In the genomic region with DNA sequence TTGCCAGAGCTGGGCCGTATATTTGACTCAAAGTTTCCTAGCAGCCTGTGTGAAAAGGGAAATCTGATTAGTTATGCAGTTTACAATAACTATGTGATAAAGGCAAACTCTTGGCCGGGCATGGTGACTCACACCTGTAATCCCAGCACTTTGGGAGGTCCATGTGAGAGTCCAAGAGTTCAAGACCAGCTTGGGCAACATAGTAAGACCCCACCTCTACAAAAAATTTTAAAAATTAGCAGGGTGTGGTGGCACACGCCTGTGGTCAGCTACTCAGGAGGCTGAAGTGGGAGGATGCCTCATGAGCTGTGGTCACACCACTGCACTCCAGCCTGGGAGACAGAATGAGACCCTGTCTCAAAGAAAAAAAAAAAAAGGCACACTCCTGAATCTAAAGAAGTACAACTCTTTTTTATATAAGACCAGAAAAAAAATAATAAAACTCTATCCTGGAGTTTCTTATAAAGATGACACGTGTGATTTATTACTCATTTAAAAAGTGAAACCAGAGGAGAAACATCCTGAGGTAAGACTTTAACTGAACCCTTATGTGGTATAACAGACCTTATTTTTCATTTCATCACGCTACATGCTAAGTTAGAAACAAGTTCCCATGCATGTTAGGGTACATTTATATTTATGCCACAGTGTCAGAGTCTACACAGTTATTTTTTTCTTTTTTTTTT, we compare ENCODE assay signal across 8 cellular contexts. TPM values are rescaled to one million over a fixed set of nuclear protein-coding genes. Genes with fewer than 3 reads are reported as not detected.
DNase-seq lines count a peak whose midpoint lies in the region; ATAC-seq and TF ChIP-seq lines count a peak whose summit lies in the region.

No MANE protein-coding gene starts in this region.

- peaks cover 1% of the 10 kb centered on the region for H3K36me3 Mint-ChIP-seq in activated CD4-positive, alpha-beta memory T cell treated with anti-CD3 and anti-CD28 coated beads for 36 hours

- H3K9me3 Mint-ChIP-seq in activated CD4-positive, alpha-beta memory T cell treated with anti-CD3 and anti-CD28 coated beads for 36 hours, result no peaks in the 10 kb centered on the region

- no peak overlapping the region for H2AK5ac ChIP-seq in trophoblast cell (ENCODE audit: low read length)

- no peak overlapping the region for H3K27ac ChIP-seq in trophoblast cell (ENCODE audit: low read depth, low read length)

- H3K23ac ChIP-seq in trophoblast cell (ENCODE audit: low read length), result no peak overlapping the region

- H2BK12ac ChIP-seq in trophoblast cell (ENCODE audit: low read length), result no peak overlapping the region

- no peak overlapping the region for H3K14ac ChIP-seq in trophoblast cell (ENCODE audit: low read length)

- H4K12ac ChIP-seq in trophoblast cell (ENCODE audit: low read depth, low read length), result no peak overlapping the region

- POLR2A ChIA-PET in activated CD4-positive, alpha-beta memory T cell treated with anti-CD3 and anti-CD28 coated beads for 36 hours (lab: Charles Lee), result interaction anchor here (0.9 to 4.5 kb wide), 10 partner anchors 8 to 389 kb away, joined by 3 to 41 read pairs (median 8); a partner anchor contains a TSS

- peaks cover 59% of the 10 kb centered on the region for H3K4me1 Mint-ChIP-seq in activated CD4-positive, alpha-beta memory T cell treated with anti-CD3 and anti-CD28 coated beads for 36 hours (ENCODE audit: low read depth)

- peaks cover 0 to 4% of the 10 kb centered on the region in 2 experiments for H3K4me1 ChIP-seq in trophoblast cell (ENCODE audit: control insufficient read depth in 1 of 2, insufficient read depth in 2 of 2, low read length in 2 of 2)

- H3K27me3 ChIP-seq in trophoblast cell (ENCODE audit: insufficient read depth, low read length), result no peaks in the 10 kb centered on the region

- DNase-seq in activated CD4-positive, alpha-beta memory T cell treated with anti-CD3 and anti-CD28 coated beads for 36 hours, result peak; percentile 77
- DNase-seq in trophoblast cell, result peak; percentile 43 to 71
- no peak for DNase-seq in hypothalamus (lab: John Stamatoyannopoulos, UW)
- DNase-seq in omental fat pad (ENCODE audit: low spot score), result no peak
- DNase-seq in effector CD8-positive, alpha-beta T cell (lab: John Stamatoyannopoulos, UW), result no peak
- no peak for DNase-seq in midbrain (lab: John Stamatoyannopoulos, UW)

- H2BK5ac ChIP-seq in trophoblast cell (ENCODE audit: low read depth, low read length, poor library complexity), result no peak overlapping the region

- no peak overlapping the region for H4K91ac ChIP-seq in trophoblast cell (ENCODE audit: low read depth, low read length)

- H3K27ac Mint-ChIP-seq in activated CD4-positive, alpha-beta memory T cell treated with anti-CD3 and anti-CD28 coated beads for 36 hours, result peak overlapping the region; percentile 93

- H4K8ac ChIP-seq in trophoblast cell (ENCODE audit: low read depth, low read length), result no peak overlapping the region

- no peak for TF ChIP-seq CTCF in omental fat pad (IDR thresholded peaks at IDR 0.05)

- no peak overlapping the region for H3K4me3 ChIP-seq in trophoblast cell (ENCODE audit: low read depth, low read length)

- H3K79me2 ChIP-seq in trophoblast cell (ENCODE audit: control insufficient read depth, insufficient read depth, low read length, poor library complexity), result no peaks in the 10 kb centered on the region

- no peaks in the 10 kb centered on the region for H3K9me3 ChIP-seq in trophoblast cell (ENCODE audit: insufficient read depth, low read depth, low read length)

- H3K4me2 ChIP-seq in trophoblast cell (ENCODE audit: low read length), result no peak overlapping the region

- CTCF ChIA-PET in activated CD4-positive, alpha-beta memory T cell treated with anti-CD3 and anti-CD28 coated beads for 36 hours (lab: Charles Lee), result interaction anchor here (0.6 to 12.6 kb wide), 9 partner anchors 8 to 79 kb away, joined by 3 to 181 read pairs (median 4); no protein-coding TSS in a partner anchor

- H2BK120ac ChIP-seq in trophoblast cell (ENCODE audit: insufficient read depth, low read length, poor library complexity), result no peak overlapping the region

- no peak overlapping the region for H2AFZ ChIP-seq in trophoblast cell (ENCODE audit: insufficient read depth, low read length, poor library complexity)

- ATAC-seq in GM19395 (IDR thresholded peaks at IDR 0.05; ENCODE audit: unreplicated experiment) (peak; percentile 38), HG03280 (IDR thresholded peaks at IDR 0.05; ENCODE audit: unreplicated experiment) (peak; percentile 19), omental fat pad (ENCODE audit: low FRiP score) (no peak)

- no peak overlapping the region for H3K18ac ChIP-seq in trophoblast cell (ENCODE audit: low read length)

- intact Hi-C loops in activated CD4-positive, alpha-beta memory T cell treated with anti-CD3 and anti-CD28 coated beads for 36 hours (cut with micrococcal nuclease), result loop anchor here (1.0 to 2.0 kb wide), 6 partner anchors 8 to 388 kb away; a partner anchor contains a TSS

- no CpG with 5 or more reads among the region's 5 CpGs for WGBS in trophoblast cell (ENCODE audit: extremely low coverage, insufficient coverage, insufficient read length)

- H3K4ac ChIP-seq in trophoblast cell (ENCODE audit: low read depth, low read length), result no peak overlapping the region

- H3K27me3 Mint-ChIP-seq in activated CD4-positive, alpha-beta memory T cell treated with anti-CD3 and anti-CD28 coated beads for 36 hours, result no peaks in the 10 kb centered on the region

- H3K4me3 Mint-ChIP-seq in activated CD4-positive, alpha-beta memory T cell treated with anti-CD3 and anti-CD28 coated beads for 36 hours, result peak overlapping the region; percentile 62

- H3K79me1 ChIP-seq in trophoblast cell (ENCODE audit: low read length), result no peaks in the 10 kb centered on the region

- no peak overlapping the region for H3K9ac ChIP-seq in trophoblast cell (ENCODE audit: low read length)

- H3K36me3 ChIP-seq in trophoblast cell (ENCODE audit: control insufficient read depth in 1 of 2, insufficient read depth in 2 of 2, low read length in 2 of 2), result no peaks in the 10 kb centered on the region

RNA-seq across cellular contexts. Expression of a gene that starts 32.6 kb away (rescaled TPM):
- 10 to 100 TPM; 90.5 to 94.1 TPM for total RNA-seq in activated CD4-positive, alpha-beta memory T cell treated with anti-CD3 and anti-CD28 coated beads for 36 hours
- polyA plus RNA-seq in trophoblast cell (2013), result 43.3 and 44.7 TPM in 2 replicates
- total RNA-seq in omental fat pad, result 10 to 100 TPM; 52.0 to 75.2 (median 63.5) TPM

RNA-seq across cellular contexts. Expression of a gene that starts 32.9 kb away (rescaled TPM):
- 1,000 to 10,000 TPM; 2,535 to 2,567 TPM for total RNA-seq in activated CD4-positive, alpha-beta memory T cell treated with anti-CD3 and anti-CD28 coated beads for 36 hours
- polyA plus RNA-seq in trophoblast cell (2013), result 2,539 and 2,657 TPM in 2 replicates
- 1,000 to 10,000 TPM; 2,816 to 4,346 (median 4,048) TPM for total RNA-seq in omental fat pad

RNA-seq across cellular contexts. Expression of a gene that starts 57.5 kb away (rescaled TPM):
- total RNA-seq in activated CD4-positive, alpha-beta memory T cell treated with anti-CD3 and anti-CD28 coated beads for 36 hours, result 10 to 100 TPM; 29.6 to 30.1 TPM
- polyA plus RNA-seq in trophoblast cell (2013), result 10.7 and 12.4 TPM in 2 replicates
- 1 to 10 TPM; 5.3 to 9.0 (median 6.4) TPM for total RNA-seq in omental fat pad

Comparison
In these comparisons a context has a peak if more than half of its experiments do, and no peak if none do; other contexts are left out.
1. DNase-seq: peak in activated CD4-positive, alpha-beta memory T cell treated with anti-CD3 and anti-CD28 coated beads for 36 hours (single experiment) and trophoblast cell (2 of 2); none in hypothalamus (0 of 51), omental fat pad (single experiment), effector CD8-positive, alpha-beta T cell (single experiment) and midbrain (single experiment).